ENCODE assay signal across 10 cellular contexts in the genomic region with DNA sequence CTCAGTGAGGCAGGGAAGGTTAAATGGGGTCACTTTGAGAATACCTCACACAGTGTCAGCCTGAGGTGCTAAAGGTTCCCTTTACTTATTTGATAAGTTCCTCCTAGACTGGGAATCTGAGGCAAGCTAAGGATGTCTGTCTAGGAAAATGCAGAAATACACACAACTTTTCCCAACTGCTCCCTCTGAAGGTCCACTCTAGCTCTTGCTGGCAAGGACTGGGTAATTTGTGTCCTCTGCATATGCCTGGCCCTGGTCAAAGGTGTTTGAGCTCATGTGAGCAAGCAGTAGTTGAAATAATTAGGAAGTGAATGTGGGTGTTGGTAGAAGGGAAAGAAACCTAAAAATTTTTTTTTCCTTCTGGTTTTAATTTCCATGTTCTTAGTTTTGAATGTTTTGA. TPM values are rescaled to one million over a fixed set of nuclear protein-coding genes. Genes with fewer than 3 reads are reported as not detected.
DNase-seq lines count a peak whose midpoint lies in the region; ATAC-seq and TF ChIP-seq lines count a peak whose summit lies in the region.
"Had no signal": no experiment of that assay in that cellular context is flagged by ENCODE, and none has a peak within 500 bp of the region (broad histone marks: within the 10 kb centered on the region; RNA-seq: fewer than 3 reads in every experiment).

No MANE protein-coding gene starts in this region.

- TF ChIP-seq POLR2A in testis (IDR thresholded peaks at IDR 0.05), result no peak

- H3K9me3 ChIP-seq in WERI-Rb-1 (ENCODE audit: severe bottlenecking) (no peaks in the 10 kb centered on the region), testis (no peaks in the 10 kb centered on the region)

- H3K4me1 Mint-ChIP-seq in activated CD8-positive, alpha-beta T cell treated with anti-CD3 and anti-CD28 coated beads for 36 hours (ENCODE audit: low read depth), result peaks cover 18% of the 10 kb centered on the region

- no peaks in the 10 kb centered on the region for H3K27me3 ChIP-seq in WERI-Rb-1 (ENCODE audit: insufficient read depth, low read depth, severe bottlenecking)
- no peaks in the 10 kb centered on the region for H3K27me3 ChIP-seq in testis

- TF ChIP-seq CTCF in WERI-Rb-1 (IDR thresholded peaks at IDR 0.05; ENCODE audit: low read depth, low read length) (peak; percentile 34; the same call in 1 of the 2 replicates), testis (IDR thresholded peaks at IDR 0.05) (peak in 1 of 3 experiments; percentile 12)
- TF ChIP-seq CTCF in activated CD8-positive, alpha-beta T cell treated with anti-CD3 and anti-CD28 coated beads for 36 hours (IDR thresholded peaks at IDR 0.05), result no peak

- intact Hi-C loops in testis (cut with DNase I; ENCODE audit: low total_unique reads), result no loop called here
- intact Hi-C loops in activated CD8-positive, alpha-beta T cell treated with anti-CD3 and anti-CD28 coated beads for 36 hours (cut with micrococcal nuclease), result no loop called here

- no peak for ATAC-seq in activated CD8-positive, alpha-beta T cell treated with anti-CD3 and anti-CD28 coated beads for 36 hours
- ATAC-seq: CD8-positive, alpha-beta T cell had no signal

- peaks cover 24% of the 10 kb centered on the region for H3K36me3 ChIP-seq in WERI-Rb-1
- H3K36me3 ChIP-seq in testis (ENCODE audit: low read depth, missing control alignments), result no peaks in the 10 kb centered on the region

- H3K27ac ChIP-seq in WERI-Rb-1 (no peak overlapping the region), testis (peak overlapping the region in 1 of 2 donors; percentile 50)

- POLR2A ChIA-PET in activated CD8-positive, alpha-beta T cell treated with anti-CD3 and anti-CD28 coated beads for 36 hours (lab: Charles Lee), result interaction anchor here (2.0 kb wide), 1 partner anchor 9 kb away, joined by 5 read pairs; no protein-coding TSS in a partner anchor

- no peak overlapping the region for H3K27ac Mint-ChIP-seq in activated CD8-positive, alpha-beta T cell treated with anti-CD3 and anti-CD28 coated beads for 36 hours
- H3K27ac Mint-ChIP-seq: CD8-positive, alpha-beta T cell had no signal

- no peaks in the 10 kb centered on the region for H3K4me1 ChIP-seq in testis

- H3K4me3 ChIP-seq in WERI-Rb-1 (ENCODE audit: low read depth, low read length) (no peak overlapping the region), testis (no peak overlapping the region)

- peak; percentile 36 for DNase-seq in NCI-H82 (lab: John Stamatoyannopoulos, UW)
- no peak for DNase-seq in NCI-H82 treated with DMSO at 0.1 percent for 48 hours (lab: John Stamatoyannopoulos, UW; ENCODE audit: unreplicated experiment)
- DNase-seq in WERI-Rb-1, result no peak
- DNase-seq in hepatic stellate cell (ENCODE audit: low spot score), result peak; percentile 78
- DNase-seq in testis, result peak; percentile 19
- DNase-seq in activated CD8-positive, alpha-beta T cell treated with anti-CD3 and anti-CD28 coated beads for 36 hours, result no peak
- DNase-seq in stimulated activated naive CD4-positive, alpha-beta T cell treated with Interleukin-2 at 50 U/mL for 16 hours (lab: John Stamatoyannopoulos, UW), result no peak
- no peak for DNase-seq in NCI-H2171 (lab: John Stamatoyannopoulos, UW)
- DNase-seq: CD8-positive, alpha-beta T cell; NCI-H1048 had no signal

- H3K4me3 Mint-ChIP-seq in activated CD8-positive, alpha-beta T cell treated with anti-CD3 and anti-CD28 coated beads for 36 hours, result no peak overlapping the region
- H3K4me3 Mint-ChIP-seq: CD8-positive, alpha-beta T cell had no signal

- H3K27me3 Mint-ChIP-seq in activated CD8-positive, alpha-beta T cell treated with anti-CD3 and anti-CD28 coated beads for 36 hours, result no peaks in the 10 kb centered on the region

- H3K36me3 Mint-ChIP-seq in activated CD8-positive, alpha-beta T cell treated with anti-CD3 and anti-CD28 coated beads for 36 hours (ENCODE audit: low read depth), result peaks cover 9% of the 10 kb centered on the region

- CTCF ChIA-PET in activated CD8-positive, alpha-beta T cell treated with anti-CD3 and anti-CD28 coated beads for 36 hours (lab: Charles Lee), result interaction anchor here (0.7 kb wide), 1 partner anchor 11 kb away, joined by 3 read pairs; no protein-coding TSS in a partner anchor

- no peaks in the 10 kb centered on the region for H3K9me3 Mint-ChIP-seq in activated CD8-positive, alpha-beta T cell treated with anti-CD3 and anti-CD28 coated beads for 36 hours
- H3K9me3 Mint-ChIP-seq: CD8-positive, alpha-beta T cell had no signal

RNA-seq across cellular contexts. Expression of gene TXLNG, which starts 21.3 kb away (rescaled TPM):
- total RNA-seq in testis, result 10 to 100 TPM; 13.7 to 14.0 TPM
- 9.2 TPM for polyA plus RNA-seq in testis (ENCODE audit: insufficient read depth, low read depth, low replicate concordance)
- 10 to 100 TPM; 17.3 to 18.8 TPM for total RNA-seq in activated CD8-positive, alpha-beta T cell treated with anti-CD3 and anti-CD28 coated beads for 36 hours

Comparison
In these comparisons a context has a peak if more than half of its experiments do, and no peak if none do; other contexts are left out.
1. DNase-seq: peak in NCI-H82 (single experiment), hepatic stellate cell (single experiment) and testis (single experiment); none in NCI-H82 treated with DMSO at 0.1 percent for 48 hours (single experiment), WERI-Rb-1 (single experiment), activated CD8-positive, alpha-beta T cell treated with anti-CD3 and anti-CD28 coated beads for 36 hours (single experiment), stimulated activated naive CD4-positive, alpha-beta T cell treated with Interleukin-2 at 50 U/mL for 16 hours (single experiment) and NCI-H2171 (single experiment).